ENCODE assay signal across 14 cellular contexts in genomic region chr5:124461857-124462423, GRCh38.
DNase-seq lines count a peak whose midpoint lies in the region; ATAC-seq, FAIRE-seq and TF ChIP-seq lines count a peak whose summit lies in the region.
"Had no signal": no experiment of that assay in that cellular context is flagged by ENCODE, and none has a peak within 500 bp of the region (broad histone marks: within the 10 kb centered on the region; RNA-seq: fewer than 3 reads in every experiment).

No MANE protein-coding gene starts in this region.

- H3K4me3 ChIP-seq in neural progenitor cell (no peak overlapping the region), gastrocnemius medialis (no peak overlapping the region)
- H3K4me3 ChIP-seq: GM12878, thyroid gland had no signal

- no peak for FAIRE-seq in HTR-8/SVneo (lab: Jason Lieb, UNC)
- FAIRE-seq: GM12878 had no signal

- ATAC-seq in HG02981 (IDR thresholded peaks at IDR 0.05; ENCODE audit: unreplicated experiment) = no peak
- ATAC-seq in gastrocnemius medialis = no peak
- ATAC-seq: GM12878 had no signal

- peaks cover 5% of the 10 kb centered on the region for H3K36me3 Mint-ChIP-seq in neural progenitor cell

- H3K4me3 Mint-ChIP-seq in neural progenitor cell = peak overlapping the region; percentile 45
- H3K4me3 Mint-ChIP-seq: central memory CD8-positive, alpha-beta T cell; T-helper 2 cell treated with Interferon-gamma antibody and Interleukin-4, amounts not matched to agents 5 μg/mL and 100 μg/mL, for 36 hours had no signal

- H3K4me1 ChIP-seq in neural progenitor cell (peaks cover 49% of the 10 kb centered on the region), gastrocnemius medialis (no peaks in the 10 kb centered on the region)

- H3K9me3 ChIP-seq in neural progenitor cell (ENCODE audit: low read depth) (no peaks in the 10 kb centered on the region), gastrocnemius medialis (no peaks in the 10 kb centered on the region)
- H3K9me3 ChIP-seq: thyroid gland had no signal

- no peak for TF ChIP-seq CTCF in neural progenitor cell (IDR thresholded peaks at IDR 0.05)
- no peak for TF ChIP-seq CTCF in gastrocnemius medialis (IDR thresholded peaks at IDR 0.05 in 4 of 5, conservative IDR thresholded peaks at IDR 0.05 in 1 of 5)

- intact Hi-C loops in gastrocnemius medialis (cut with DNase I; ENCODE audit: low total_unique reads) = no loop called here

- H3K27ac ChIP-seq in neural progenitor cell = peak overlapping the region; percentile 87
- no peak overlapping the region for H3K27ac ChIP-seq in gastrocnemius medialis
- H3K27ac ChIP-seq: epithelial cell of prostate, thyroid gland had no signal

- no peaks in the 10 kb centered on the region for H3K27me3 ChIP-seq in neural progenitor cell
- no peaks in the 10 kb centered on the region for H3K27me3 ChIP-seq in gastrocnemius medialis
- H3K27me3 ChIP-seq: thyroid gland had no signal

- H3K27me3 Mint-ChIP-seq in neural progenitor cell (ENCODE audit: insufficient read depth, low read depth) = peaks cover 7% of the 10 kb centered on the region
- H3K27me3 Mint-ChIP-seq: central memory CD8-positive, alpha-beta T cell had no signal

- no peak overlapping the region for H3K9ac ChIP-seq in neural progenitor cell

- DNase-seq in G401 (ENCODE audit: low spot score) (peak; percentile 44), NCI-H1930 (lab: John Stamatoyannopoulos, UW) (peak; percentile 71 to 81), SK-N-DZ (ENCODE audit: low spot score) (peak; percentile 84), neural progenitor cell (ENCODE audit: low spot score) (peak; percentile 57), gastrocnemius medialis (no peak), HTR-8/SVneo (ENCODE audit: insufficient read length, low spot score) (no peak)
- DNase-seq: activated T-cell treated with anti-CD3 and anti-CD28 coated beads, Interleukin-2, amount 50 U/mL, for 1 hour; NCI-H524 treated with DMSO at 0.1 percent for 48 hours; thyroid gland had no signal

- peak overlapping the region; percentile 57 for H3K4me2 ChIP-seq in neural progenitor cell

- peaks cover 46% of the 10 kb centered on the region for H3K4me1 Mint-ChIP-seq in neural progenitor cell
- H3K4me1 Mint-ChIP-seq: central memory CD8-positive, alpha-beta T cell had no signal

- TF ChIP-seq POLR2A in gastrocnemius medialis (IDR thresholded peaks at IDR 0.05) = no peak

- peaks cover 26% of the 10 kb centered on the region for H3F3A ChIP-seq in neural progenitor cell (ENCODE audit: low read depth)

- no peak overlapping the region for H2AFZ ChIP-seq in neural progenitor cell (replicated peaks)

- in situ Hi-C loops in G401 (cut with HindIII; ENCODE audit: low sequenced_read_pairs) (no loop called here), gastrocnemius medialis (cut with MboI; ENCODE audit: low sequenced_read_pairs in 4 of 4) (no loop called here)

- no peaks in the 10 kb centered on the region for H3K79me2 ChIP-seq in neural progenitor cell (ENCODE audit: low read depth)

- H3K36me3 ChIP-seq in neural progenitor cell (no peaks in the 10 kb centered on the region), gastrocnemius medialis (no peaks in the 10 kb centered on the region)
- H3K36me3 ChIP-seq: thyroid gland had no signal

- H3K9me3 Mint-ChIP-seq in neural progenitor cell = peaks cover 29% of the 10 kb centered on the region

- H3K27ac Mint-ChIP-seq in neural progenitor cell = peak overlapping the region; percentile 92
- H3K27ac Mint-ChIP-seq: T-helper 2 cell treated with Interferon-gamma antibody and Interleukin-4, amounts not matched to agents 5 μg/mL and 100 μg/mL, for 36 hours had no signal

- H4K20me1 ChIP-seq in neural progenitor cell (ENCODE audit: low read depth) = no peaks in the 10 kb centered on the region

Comparison
In these comparisons a context has a peak if more than half of its experiments do, and no peak if none do; other contexts are left out.
1. DNase-seq: peak in G401 (single experiment), NCI-H1930 (2 of 2), SK-N-DZ (single experiment) and neural progenitor cell (single experiment); none in gastrocnemius medialis (0 of 2) and HTR-8/SVneo (single experiment).